In genomic region chr9:130925050-130925678, GRCh38 we compare ENCODE assay signal across 1 cellular context.
TF ChIP-seq lines count a peak whose summit lies in the region.

No MANE protein-coding gene starts in this region.

TF ChIP-seq in HepG2, 621 proteins besides CTCF, POLR2A, EP300 and RAD21:
- TF ChIP-seq EZH2 (conservative IDR thresholded peaks at IDR 0.05; ENCODE audit: low read depth, low read length) (peak; percentile 33), SNAI1 (CRISPR knock-in tag; IDR thresholded peaks at IDR 0.05; ENCODE audit: borderline replicate concordance) (no peak), ZBTB33 (CRISPR knock-in tag; IDR thresholded peaks at IDR 0.05) (no peak)
